In the genomic region with DNA sequence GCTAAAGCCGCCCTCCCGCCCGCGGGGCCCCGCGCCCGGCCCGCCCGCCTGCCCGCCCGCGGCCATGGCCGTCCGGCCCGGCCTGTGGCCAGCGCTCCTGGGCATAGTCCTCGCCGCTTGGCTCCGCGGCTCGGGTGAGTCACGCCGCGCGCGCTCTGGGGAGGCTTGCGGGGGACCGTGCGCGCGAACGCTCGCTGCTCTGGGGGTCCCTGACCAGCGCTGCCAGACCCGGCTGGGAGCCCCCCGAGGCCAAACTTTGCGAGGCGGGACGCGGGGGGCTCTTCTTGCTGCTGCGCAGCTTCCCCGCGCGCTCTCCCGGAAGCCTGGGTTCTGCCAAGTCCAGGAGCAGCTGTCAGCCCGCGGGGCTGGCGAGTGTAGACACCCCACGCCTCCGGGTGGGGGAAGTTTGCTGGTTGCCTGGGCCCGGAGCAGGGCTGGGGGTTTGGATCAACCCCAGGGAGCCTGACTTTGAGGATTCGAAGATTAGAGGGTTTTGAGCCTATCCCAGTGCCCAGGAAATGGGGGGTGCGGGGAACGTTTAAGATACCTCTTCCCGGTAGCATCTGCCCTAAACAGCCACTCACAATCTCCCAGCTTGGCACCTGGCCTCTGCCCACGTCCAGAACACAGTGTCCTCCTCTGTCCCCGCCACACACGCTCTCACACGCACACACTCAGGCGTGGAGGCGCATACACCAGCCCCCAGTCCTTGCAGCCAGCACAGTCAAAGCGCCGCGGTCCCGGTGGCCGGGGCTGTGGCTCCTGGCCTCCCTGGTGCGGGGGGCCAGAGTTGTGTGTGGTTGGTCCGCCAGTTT, we compare ENCODE assay signal across 8 cellular contexts. TPM values are rescaled to one million over a fixed set of nuclear protein-coding genes. Genes with fewer than 3 reads are reported as not detected.
DNase-seq lines count a peak whose midpoint lies in the region; ATAC-seq, FAIRE-seq and TF ChIP-seq lines count a peak whose summit lies in the region.

No MANE protein-coding gene starts in this region.

- no peaks in the 10 kb centered on the region for H3K36me3 ChIP-seq in cardiac muscle cell
- no peaks in the 10 kb centered on the region for H3K36me3 ChIP-seq in keratinocyte (ENCODE audit: control insufficient read depth in 2 of 2, extremely low read depth in 1 of 2, insufficient read depth in 2 of 2, low read length in 2 of 2)
- no peaks in the 10 kb centered on the region for H3K36me3 ChIP-seq in tibial nerve
- H3K36me3 ChIP-seq in upper lobe of right lung = no peaks in the 10 kb centered on the region

- H3K4me1 Mint-ChIP-seq in activated T-helper 1 cell treated with anti-CD3 and anti-CD28 coated beads, Interleukin-12 subunit alpha, Interleukin-12 subunit beta, Interleukin-2, Interleukin-4 antibody, amounts not matched to agents 30 ng/mL and 10 ng/mL and 1 ng/mL, durations not matched to agents 14 hours and 24 hours and 36 hours (ENCODE audit: low read depth) = peaks cover 11% of the 10 kb centered on the region
- peaks cover 12% of the 10 kb centered on the region for H3K4me1 Mint-ChIP-seq in type B pancreatic cell (ENCODE audit: unreplicated experiment)

- peaks cover 78% of the 10 kb centered on the region for H3K27me3 ChIP-seq in cardiac muscle cell
- peaks cover 60% of the 10 kb centered on the region for H3K27me3 ChIP-seq in keratinocyte (ENCODE audit: control insufficient read depth, extremely low read depth, insufficient read depth, low read length)
- peaks cover 0 to 75% of the 10 kb centered on the region in 2 donors for H3K27me3 ChIP-seq in tibial nerve
- H3K27me3 ChIP-seq in upper lobe of right lung = peaks cover 92% of the 10 kb centered on the region

- no peak for FAIRE-seq in keratinocyte (lab: Jason Lieb, UNC)

- no peak for TF ChIP-seq POLR2A in tibial nerve (IDR thresholded peaks at IDR 0.05)

- no peaks in the 10 kb centered on the region for H3K79me2 ChIP-seq in keratinocyte (ENCODE audit: control insufficient read depth, insufficient read depth, low read length)

- whole genome bisulfite sequencing in tibial nerve, 2 donors = 4 to 7% methylated on average over 16 to 19 of the region's 68 CpGs

- H3K9ac ChIP-seq in keratinocyte (ENCODE audit: control insufficient read depth, extremely low read depth, insufficient read depth, low read length) = no peak overlapping the region

- intact Hi-C loops in cardiac septum (cut with DNase I) (no loop called here), upper lobe of right lung (cut with DNase I) (no loop called here)
- intact Hi-C loops in activated T-helper 1 cell treated with anti-CD3 and anti-CD28 coated beads, Interleukin-12 subunit alpha, Interleukin-12 subunit beta, Interleukin-2, Interleukin-4 antibody, amounts not matched to agents 30 ng/mL and 10 ng/mL and 1 ng/mL, durations not matched to agents 14 hours and 24 hours and 36 hours (cut with micrococcal nuclease) = no loop called here

- no peak for TF ChIP-seq CTCF in cardiac muscle cell (IDR thresholded peaks at IDR 0.05; ENCODE audit: low read depth, low read length)
- no peak for TF ChIP-seq CTCF in keratinocyte (optimal IDR thresholded peaks at IDR 0.05 in 1 of 3, IDR thresholded peaks at IDR 0.05 in 1 of 3, conservative IDR thresholded peaks at IDR 0.05 in 1 of 3; ENCODE audit: extremely low read depth in 1 of 3, insufficient read depth in 2 of 3, low read length in 3 of 3)
- no peak for TF ChIP-seq CTCF in type B pancreatic cell (conservative IDR thresholded peaks at IDR 0.05)
- no peak for TF ChIP-seq CTCF in tibial nerve (IDR thresholded peaks at IDR 0.05)
- no peak for TF ChIP-seq CTCF in upper lobe of right lung (IDR thresholded peaks at IDR 0.05)

- no peaks in the 10 kb centered on the region for H4K20me1 ChIP-seq in keratinocyte (ENCODE audit: control insufficient read depth, extremely low read depth, insufficient read depth, low read length)

- no peaks in the 10 kb centered on the region for H3K9me1 ChIP-seq in keratinocyte (ENCODE audit: control insufficient read depth, extremely low read depth, insufficient read depth, low read length)

- TF ChIP-seq EP300 in tibial nerve (IDR thresholded peaks at IDR 0.05) = no peak

- peak overlapping the region; percentile 67 for H3K4me3 Mint-ChIP-seq in activated T-helper 1 cell treated with anti-CD3 and anti-CD28 coated beads, Interleukin-12 subunit alpha, Interleukin-12 subunit beta, Interleukin-2, Interleukin-4 antibody, amounts not matched to agents 30 ng/mL and 10 ng/mL and 1 ng/mL, durations not matched to agents 14 hours and 24 hours and 36 hours
- peak overlapping the region; percentile 86 for H3K4me3 Mint-ChIP-seq in type B pancreatic cell

- H3K36me3 Mint-ChIP-seq in activated T-helper 1 cell treated with anti-CD3 and anti-CD28 coated beads, Interleukin-12 subunit alpha, Interleukin-12 subunit beta, Interleukin-2, Interleukin-4 antibody, amounts not matched to agents 30 ng/mL and 10 ng/mL and 1 ng/mL, durations not matched to agents 14 hours and 24 hours and 36 hours (ENCODE audit: low read depth) = no peaks in the 10 kb centered on the region
- no peaks in the 10 kb centered on the region for H3K36me3 Mint-ChIP-seq in type B pancreatic cell

- no peak overlapping the region for H2AFZ ChIP-seq in keratinocyte (ENCODE audit: control insufficient read depth, low read length)

- H3K9me3 ChIP-seq in cardiac muscle cell (ENCODE audit: low read depth) (no peaks in the 10 kb centered on the region), keratinocyte (ENCODE audit: control insufficient read depth, low read depth, low read length) (no peaks in the 10 kb centered on the region), tibial nerve (no peaks in the 10 kb centered on the region), upper lobe of right lung (no peaks in the 10 kb centered on the region)

- H3K9me3 Mint-ChIP-seq in activated T-helper 1 cell treated with anti-CD3 and anti-CD28 coated beads, Interleukin-12 subunit alpha, Interleukin-12 subunit beta, Interleukin-2, Interleukin-4 antibody, amounts not matched to agents 30 ng/mL and 10 ng/mL and 1 ng/mL, durations not matched to agents 14 hours and 24 hours and 36 hours = no peaks in the 10 kb centered on the region
- H3K9me3 Mint-ChIP-seq in type B pancreatic cell = no peaks in the 10 kb centered on the region

- peaks cover 53% of the 10 kb centered on the region for H3K27me3 Mint-ChIP-seq in activated T-helper 1 cell treated with anti-CD3 and anti-CD28 coated beads, Interleukin-12 subunit alpha, Interleukin-12 subunit beta, Interleukin-2, Interleukin-4 antibody, amounts not matched to agents 30 ng/mL and 10 ng/mL and 1 ng/mL, durations not matched to agents 14 hours and 24 hours and 36 hours (ENCODE audit: insufficient read depth)
- peaks cover 77% of the 10 kb centered on the region for H3K27me3 Mint-ChIP-seq in type B pancreatic cell

- peak overlapping the region; percentile 62 for H3K4me2 ChIP-seq in keratinocyte (ENCODE audit: control insufficient read depth, extremely low read depth, insufficient read depth, low read depth, low read length)

- no peak overlapping the region for H3K27ac Mint-ChIP-seq in activated T-helper 1 cell treated with anti-CD3 and anti-CD28 coated beads, Interleukin-12 subunit alpha, Interleukin-12 subunit beta, Interleukin-2, Interleukin-4 antibody, amounts not matched to agents 30 ng/mL and 10 ng/mL and 1 ng/mL, durations not matched to agents 14 hours and 24 hours and 36 hours
- H3K27ac Mint-ChIP-seq in type B pancreatic cell = no peak overlapping the region

- no peak for ATAC-seq in upper lobe of right lung

- H3K4me3 ChIP-seq in cardiac muscle cell (peak overlapping the region; percentile 60), keratinocyte (ENCODE audit: control insufficient read depth in 2 of 3, extremely low read depth in 1 of 3, insufficient read depth in 2 of 3, low read depth in 1 of 3, low read length in 3 of 3) (peak overlapping the region in 2 of 3 experiments; percentile 24 to 35), tibial nerve (peak overlapping the region in 1 of 4 donors; percentile 46), upper lobe of right lung (no peak overlapping the region)

- H3K27ac ChIP-seq in cardiac muscle cell (no peak overlapping the region), keratinocyte (ENCODE audit: control insufficient read depth, insufficient read depth, low read length) (no peak overlapping the region), tibial nerve (no peak overlapping the region), upper lobe of right lung (no peak overlapping the region)

- H3K4me1 ChIP-seq in cardiac muscle cell (ENCODE audit: low read depth) (no peaks in the 10 kb centered on the region), keratinocyte (ENCODE audit: control insufficient read depth, extremely low read depth, insufficient read depth, low read length) (peaks cover 3% of the 10 kb centered on the region), tibial nerve (peaks cover 0 to 33% (median 4%) of the 10 kb centered on the region in 4 donors), upper lobe of right lung (no peaks in the 10 kb centered on the region)

- dilution Hi-C loops in keratinocyte (cut with MboI; ENCODE audit: extremely low pct_ligation_motif_present, low sequenced_read_pairs) = no loop called here

- DNase-seq in cardiac muscle cell (ENCODE audit: low read depth in 1 of 2, low spot score in 1 of 2) = peak in 1 of 2 donors; percentile 24
- DNase-seq in cardiac septum (ENCODE audit: low spot score) = no peak
- no peak for DNase-seq in activated T-helper 1 cell treated with anti-CD3 and anti-CD28 coated beads, Interleukin-12 subunit alpha, Interleukin-12 subunit beta, Interleukin-2, Interleukin-4 antibody, amounts not matched to agents 30 ng/mL and 10 ng/mL and 1 ng/mL, durations not matched to agents 14 hours and 24 hours and 36 hours (ENCODE audit: low spot score)
- no peak for DNase-seq in keratinocyte (ENCODE audit: low read depth, low spot score)
- no peak for DNase-seq in type B pancreatic cell (ENCODE audit: extremely low spot score, unreplicated experiment)
- no peak for DNase-seq in medulla oblongata (ENCODE audit: extremely low spot score)
- no peak for DNase-seq in tibial nerve (ENCODE audit: low spot score in 2 of 2)
- no peak for DNase-seq in upper lobe of right lung

RNA-seq across cellular contexts. Expression of a gene that starts 0.5 kb away (rescaled TPM):
- total RNA-seq in cardiac muscle cell = 0.86 and 1.4 TPM in 2 replicates
- polyA plus RNA-seq in cardiac muscle cell = 0.26 and 0.39 TPM in 2 replicates
- total RNA-seq in cardiac septum = 0.05 TPM
- total RNA-seq in activated T-helper 1 cell treated with anti-CD3 and anti-CD28 coated beads, Interleukin-12 subunit alpha, Interleukin-12 subunit beta, Interleukin-2, Interleukin-4 antibody, amounts not matched to agents 30 ng/mL and 10 ng/mL and 1 ng/mL, durations not matched to agents 14 hours and 24 hours and 36 hours = not detected in 2 replicates
- 0.03 to 0.05 TPM in 2 of 3 replicates, not detected in the other for polyA plus RNA-seq in keratinocyte
- not detected for polyA plus RNA-seq in keratinocyte (2011; ENCODE audit: low read depth)
- polyA plus RNA-seq in keratinocyte (2011; cell fraction: cytosol; rRNA removed) = 0.02 and 0.10 TPM in 2 replicates
- polyA plus RNA-seq in keratinocyte (2011; cell fraction: nucleus; rRNA removed) = 0.10 and 0.12 TPM in 2 replicates
- polyA plus RNA-seq in keratinocyte (2012; ENCODE audit: low replicate concordance) = 0.09 TPM in 1 of 2 replicates, not detected in the other
- polyA minus RNA-seq in keratinocyte = not detected in 3 replicates
- polyA minus RNA-seq in keratinocyte (2011; cell fraction: cytosol; rRNA and poly(A)+ RNA removed) = not detected
- polyA minus RNA-seq in keratinocyte (2011; cell fraction: nucleus; rRNA and poly(A)+ RNA removed) = 0.21 and 0.47 TPM in 2 replicates
- total RNA-seq in type B pancreatic cell (ENCODE audit: low replicate concordance) = 1.4 and 1.7 TPM in 2 replicates
- not detected for total RNA-seq in tibial nerve
- 0.46 TPM for total RNA-seq in upper lobe of right lung
